8 cellular contexts compared by ENCODE assay signal in genomic region chr13:99258946-99259345, GRCh38. TPM values are rescaled to one million over a fixed set of nuclear protein-coding genes. Genes with fewer than 3 reads are reported as not detected.
DNase-seq lines count a peak whose midpoint lies in the region; ATAC-seq and TF ChIP-seq lines count a peak whose summit lies in the region.
"Had no signal": no experiment of that assay in that cellular context is flagged by ENCODE, and none has a peak within 500 bp of the region (broad histone marks: within the 10 kb centered on the region; RNA-seq: fewer than 3 reads in every experiment).

No MANE protein-coding gene starts in this region.

- H3K4me3 ChIP-seq in neutrophil (ENCODE audit: low read depth in 1 of 2, low read length in 1 of 2) (peak overlapping the region; percentile 25 to 38), lower leg skin (ENCODE audit: low read depth, poor library complexity, severe bottlenecking) (no peak overlapping the region), vagina (no peak overlapping the region)

- no peak for TF ChIP-seq CTCF in neutrophil (IDR thresholded peaks at IDR 0.05)
- TF ChIP-seq CTCF in lower leg skin (IDR thresholded peaks at IDR 0.05) = no peak
- no peak for TF ChIP-seq CTCF in vagina (IDR thresholded peaks at IDR 0.05)

- H3K9me3 ChIP-seq in neutrophil (no peaks in the 10 kb centered on the region), vagina (no peaks in the 10 kb centered on the region)

- intact Hi-C loops in lower leg skin (cut with DNase I; ENCODE audit: low total_unique reads) (no loop called here), vagina (cut with DNase I) (no loop called here)

- H3K27ac ChIP-seq in neutrophil (peak overlapping the region; percentile 71), vagina (no peak overlapping the region)

- H3K36me3 ChIP-seq in neutrophil (no peaks in the 10 kb centered on the region), vagina (peaks cover 0 to 9% of the 10 kb centered on the region in 2 donors)

- peak; percentile 67 for ATAC-seq in GM19043 (IDR thresholded peaks at IDR 0.05; ENCODE audit: low read depth, unreplicated experiment)
- ATAC-seq in HG02763 (IDR thresholded peaks at IDR 0.05; ENCODE audit: unreplicated experiment) = peak; percentile 56

- WGBS in lower leg skin, 2 donors = 75 to 86% methylated on average over 3 of the region's 3 CpGs

- no peaks in the 10 kb centered on the region for H3K27me3 ChIP-seq in neutrophil
- no peaks in the 10 kb centered on the region for H3K27me3 ChIP-seq in vagina

- peak; percentile 61 to 90 for DNase-seq in NOMO-1 (lab: John Stamatoyannopoulos, UW; ENCODE audit: unreplicated experiment in 2 of 2)
- DNase-seq in lower leg skin (ENCODE audit: low spot score in 2 of 2) = no peak
- DNase-seq in activated gamma-delta T cell treated with Interleukin-2 at 50 U/mL for 16 hours = no peak
- no peak for DNase-seq in vagina (ENCODE audit: extremely low spot score in 2 of 2)
- DNase-seq: NCI-H524 had no signal

- peaks cover 35% of the 10 kb centered on the region in 2 experiments for H3K4me1 ChIP-seq in neutrophil (ENCODE audit: control insufficient read depth in 1 of 2, insufficient read depth in 1 of 2, low read depth in 1 of 2, low read length in 1 of 2)
- H3K4me1 ChIP-seq in vagina = no peaks in the 10 kb centered on the region

- TF ChIP-seq POLR2A in lower leg skin (IDR thresholded peaks at IDR 0.05) = no peak
- no peak for TF ChIP-seq POLR2A in vagina (IDR thresholded peaks at IDR 0.05)

RNA-seq across cellular contexts. Expression of gene GPR18, which starts 0.8 kb away (rescaled TPM):
- total RNA-seq in lower leg skin (not detected), vagina (not detected)

RNA-seq across cellular contexts. Expression of gene GPR183, which starts 48.3 kb away (rescaled TPM):
- total RNA-seq in lower leg skin (10 to 100 TPM in 2 of 4 donors, 1 to 10 TPM in 2; 2.3 to 13.7 (median 9.1) TPM), vagina (12.0 TPM)

RNA-seq across cellular contexts. Expression of gene UBAC2, which starts 58.3 kb away (rescaled TPM):
- total RNA-seq in lower leg skin (100 to 1,000 TPM in 2 of 4 donors, 10 to 100 TPM in 2; 94.8 to 125 (median 106) TPM), vagina (57.7 TPM)

Comparison
In these comparisons a context has a peak if more than half of its experiments do, and no peak if none do; other contexts are left out.
1. DNase-seq: peak in NOMO-1 (2 of 2); none in lower leg skin (0 of 2), activated gamma-delta T cell treated with Interleukin-2 at 50 U/mL for 16 hours (single experiment) and vagina (0 of 2).
2. H3K4me3 ChIP-seq: peak in neutrophil (2 of 2); none in lower leg skin (single experiment) and vagina (0 of 2).